1 cellular context compared by ENCODE assay signal in genomic region chr17:7095642-7096041, GRCh38.
TF ChIP-seq lines count a peak whose summit lies in the region.

No MANE protein-coding gene starts in this region.

TF ChIP-seq in GM12878, 131 proteins besides CTCF, POLR2A, EP300 and RAD21 (continued from another document and continues in another):
- TF ChIP-seq, protein P1, sequence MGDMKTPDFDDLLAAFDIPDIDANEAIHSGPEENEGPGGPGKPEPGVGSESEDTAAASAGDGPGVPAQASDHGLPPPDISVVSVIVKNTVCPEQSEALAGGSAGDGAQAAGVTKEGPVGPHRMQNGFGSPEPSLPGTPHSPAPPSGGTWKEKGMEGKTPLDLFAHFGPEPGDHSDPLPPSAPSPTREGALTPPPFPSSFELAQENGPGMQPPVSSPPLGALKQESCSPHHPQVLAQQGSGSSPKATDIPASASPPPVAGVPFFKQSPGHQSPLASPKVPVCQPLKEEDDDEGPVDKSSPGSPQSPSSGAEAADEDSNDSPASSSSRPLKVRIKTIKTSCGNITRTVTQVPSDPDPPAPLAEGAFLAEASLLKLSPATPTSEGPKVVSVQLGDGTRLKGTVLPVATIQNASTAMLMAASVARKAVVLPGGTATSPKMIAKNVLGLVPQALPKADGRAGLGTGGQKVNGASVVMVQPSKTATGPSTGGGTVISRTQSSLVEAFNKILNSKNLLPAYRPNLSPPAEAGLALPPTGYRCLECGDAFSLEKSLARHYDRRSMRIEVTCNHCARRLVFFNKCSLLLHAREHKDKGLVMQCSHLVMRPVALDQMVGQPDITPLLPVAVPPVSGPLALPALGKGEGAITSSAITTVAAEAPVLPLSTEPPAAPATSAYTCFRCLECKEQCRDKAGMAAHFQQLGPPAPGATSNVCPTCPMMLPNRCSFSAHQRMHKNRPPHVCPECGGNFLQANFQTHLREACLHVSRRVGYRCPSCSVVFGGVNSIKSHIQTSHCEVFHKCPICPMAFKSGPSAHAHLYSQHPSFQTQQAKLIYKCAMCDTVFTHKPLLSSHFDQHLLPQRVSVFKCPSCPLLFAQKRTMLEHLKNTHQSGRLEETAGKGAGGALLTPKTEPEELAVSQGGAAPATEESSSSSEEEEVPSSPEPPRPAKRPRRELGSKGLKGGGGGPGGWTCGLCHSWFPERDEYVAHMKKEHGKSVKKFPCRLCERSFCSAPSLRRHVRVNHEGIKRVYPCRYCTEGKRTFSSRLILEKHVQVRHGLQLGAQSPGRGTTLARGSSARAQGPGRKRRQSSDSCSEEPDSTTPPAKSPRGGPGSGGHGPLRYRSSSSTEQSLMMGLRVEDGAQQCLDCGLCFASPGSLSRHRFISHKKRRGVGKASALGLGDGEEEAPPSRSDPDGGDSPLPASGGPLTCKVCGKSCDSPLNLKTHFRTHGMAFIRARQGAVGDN (IDR thresholded peaks at IDR 0.05) = no peak
- TF ChIP-seq GATAD2B (conservative IDR thresholded peaks at IDR 0.05; ENCODE audit: low read depth) (no peak), MYB (IDR thresholded peaks at IDR 0.05; ENCODE audit: borderline replicate concordance, low read depth, low read length) (no peak), POU2F2 (IDR thresholded peaks at IDR 0.05; ENCODE audit: borderline replicate concordance, low read depth, low read length) (0 out of 3 replicates have a peak, but pooled peaks have one; percentile 36), MAX (IDR thresholded peaks at IDR 0.05; ENCODE audit: low read depth, low read length) (no peak), EZH2 (IDR thresholded peaks at IDR 0.05; ENCODE audit: borderline replicate concordance, control insufficient read depth, low read depth, low read length) (no peak), ETV6 (conservative IDR thresholded peaks at IDR 0.05 in 1 of 2, IDR thresholded peaks at IDR 0.05 in 1 of 2; ENCODE audit: borderline replicate concordance in 1 of 2, low read depth in 1 of 2) (no peak), CBFB (IDR thresholded peaks at IDR 0.05; ENCODE audit: low read depth) (peak; percentile 22; the same call in 1 of the 2 replicates), GABPA (IDR thresholded peaks at IDR 0.05; ENCODE audit: low read depth) (no peak), BCLAF1 (IDR thresholded peaks at IDR 0.05) (no peak), SIX5 (IDR thresholded peaks at IDR 0.05; ENCODE audit: low read depth, low read length, severe bottlenecking) (no peak), PRDM15 (CRISPR knock-in tag; IDR thresholded peaks at IDR 0.05) (no peak), SMC3 (IDR thresholded peaks at IDR 0.05; ENCODE audit: borderline replicate concordance, low read length) (no peak), TAF1 (IDR thresholded peaks at IDR 0.05; ENCODE audit: borderline replicate concordance, low read depth, low read length) (no peak), YY1 (IDR thresholded peaks at IDR 0.05; ENCODE audit: low read depth, low read length) (no peak), IKZF1 (conservative IDR thresholded peaks at IDR 0.05) (peak; percentile 76), CBX5 (IDR thresholded peaks at IDR 0.05; ENCODE audit: low read depth) (no peak), ZNF622 (IDR thresholded peaks at IDR 0.05) (no peak), NFYA (IDR thresholded peaks at IDR 0.05; ENCODE audit: borderline replicate concordance, low read depth, low read length) (no peak), CEBPZ (IDR thresholded peaks at IDR 0.05; ENCODE audit: low read depth, low read length) (no peak), RBBP5 (conservative IDR thresholded peaks at IDR 0.05) (no peak), ZNF384 (IDR thresholded peaks at IDR 0.05; ENCODE audit: borderline replicate concordance, low read depth, low read length) (no peak), NR2C1 (IDR thresholded peaks at IDR 0.05) (no peak), CHD4 (IDR thresholded peaks at IDR 0.05) (no peak), TARDBP (IDR thresholded peaks at IDR 0.05; ENCODE audit: borderline replicate concordance) (no peak), SREBF1 (IDR thresholded peaks at IDR 0.05; ENCODE audit: low read length) (no peak), SUZ12 (IDR thresholded peaks at IDR 0.05; ENCODE audit: unreplicated experiment) (no peak), ZBTB33 (IDR thresholded peaks at IDR 0.05) (no peak), ZNF592 (IDR thresholded peaks at IDR 0.05) (no peak), STAT3 (IDR thresholded peaks at IDR 0.05; ENCODE audit: low read depth, low read length) (no peak)
- TF ChIP-seq, protein P2, sequence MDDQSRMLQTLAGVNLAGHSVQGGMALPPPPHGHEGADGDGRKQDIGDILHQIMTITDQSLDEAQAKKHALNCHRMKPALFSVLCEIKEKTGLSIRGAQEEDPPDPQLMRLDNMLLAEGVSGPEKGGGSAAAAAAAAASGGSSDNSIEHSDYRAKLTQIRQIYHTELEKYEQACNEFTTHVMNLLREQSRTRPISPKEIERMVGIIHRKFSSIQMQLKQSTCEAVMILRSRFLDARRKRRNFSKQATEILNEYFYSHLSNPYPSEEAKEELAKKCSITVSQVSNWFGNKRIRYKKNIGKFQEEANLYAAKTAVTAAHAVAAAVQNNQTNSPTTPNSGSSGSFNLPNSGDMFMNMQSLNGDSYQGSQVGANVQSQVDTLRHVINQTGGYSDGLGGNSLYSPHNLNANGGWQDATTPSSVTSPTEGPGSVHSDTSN (IDR thresholded peaks at IDR 0.05; ENCODE audit: insufficient replicate concordance, low read depth, low read length) = no peak
- TF ChIP-seq, protein P3, sequence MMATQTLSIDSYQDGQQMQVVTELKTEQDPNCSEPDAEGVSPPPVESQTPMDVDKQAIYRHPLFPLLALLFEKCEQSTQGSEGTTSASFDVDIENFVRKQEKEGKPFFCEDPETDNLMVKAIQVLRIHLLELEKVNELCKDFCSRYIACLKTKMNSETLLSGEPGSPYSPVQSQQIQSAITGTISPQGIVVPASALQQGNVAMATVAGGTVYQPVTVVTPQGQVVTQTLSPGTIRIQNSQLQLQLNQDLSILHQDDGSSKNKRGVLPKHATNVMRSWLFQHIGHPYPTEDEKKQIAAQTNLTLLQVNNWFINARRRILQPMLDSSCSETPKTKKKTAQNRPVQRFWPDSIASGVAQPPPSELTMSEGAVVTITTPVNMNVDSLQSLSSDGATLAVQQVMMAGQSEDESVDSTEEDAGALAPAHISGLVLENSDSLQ (IDR thresholded peaks at IDR 0.05) = peak; percentile 67; the same call in 1 of the 2 replicates
